Comparison of ENCODE assay signal across 26 cellular contexts in the genomic region with DNA sequence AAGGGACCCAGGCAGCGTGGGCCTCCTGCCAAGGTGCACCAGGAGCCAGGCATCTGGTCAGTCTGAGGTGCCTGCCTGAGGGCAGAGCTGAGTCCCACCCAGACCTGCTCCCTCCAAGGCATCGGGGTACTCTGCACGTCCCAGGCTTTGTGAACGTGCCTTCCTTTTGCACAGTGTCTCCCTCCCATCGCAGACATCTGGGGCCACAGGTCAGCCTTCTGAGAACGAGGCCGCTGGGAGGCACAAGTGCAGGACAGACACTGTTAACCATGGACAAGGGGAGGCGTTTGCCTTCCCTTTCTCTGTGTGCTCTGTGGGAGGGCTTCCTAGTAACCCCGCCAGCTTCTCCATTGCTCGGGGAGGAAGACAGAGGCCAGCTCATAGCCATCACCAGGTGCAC. TPM values are rescaled to one million over a fixed set of nuclear protein-coding genes. Genes with fewer than 3 reads are reported as not detected.
DNase-seq lines count a peak whose midpoint lies in the region; ATAC-seq, FAIRE-seq and TF ChIP-seq lines count a peak whose summit lies in the region.
"Had no signal": no experiment of that assay in that cellular context is flagged by ENCODE, and none has a peak within 500 bp of the region (broad histone marks: within the 10 kb centered on the region; RNA-seq: fewer than 3 reads in every experiment).

No MANE protein-coding gene starts in this region.

- BruUV-seq in HepG2 (replicated peaks; lab: Mats Ljungman, UMichigan) = no TSS peak

- no peaks in the 10 kb centered on the region for H3K9me3 ChIP-seq in HepG2 (ENCODE audit: low read length)
- H3K9me3 ChIP-seq in right lobe of liver = no peaks in the 10 kb centered on the region
- no peaks in the 10 kb centered on the region for H3K9me3 ChIP-seq in NT2/D1 (ENCODE audit: insufficient read depth, low read length)
- H3K9me3 ChIP-seq: Caco-2, SJCRH30 had no signal

- no peaks in the 10 kb centered on the region for H3K79me1 ChIP-seq in mesendoderm (ENCODE audit: low read length)

- no peak for FAIRE-seq in HepG2 (lab: Jason Lieb, UNC)
- FAIRE-seq: A204.1, G401.6, H54, RCC 7860 had no signal

- no peak overlapping the region for H3K18ac ChIP-seq in mesendoderm (ENCODE audit: low read length)

- H2BK15ac ChIP-seq in mesendoderm (replicated peaks; ENCODE audit: low read depth) = no peak overlapping the region

- no peak overlapping the region for H3K27ac ChIP-seq in HepG2 (ENCODE audit: extremely low read length, insufficient read depth, low read length)
- H3K27ac ChIP-seq in right lobe of liver = no peak overlapping the region
- no peak overlapping the region for H3K27ac ChIP-seq in mesendoderm (ENCODE audit: low read depth, low read length)
- H3K27ac ChIP-seq: C4-2B, KMS-11, SJCRH30 had no signal

- TF ChIP-seq EP300 in HepG2 (IDR thresholded peaks at IDR 0.05; ENCODE audit: low read depth in 2 of 2, low read length in 2 of 2) = no peak
- TF ChIP-seq EP300 in HepG2 (CRISPR knock-in tag; IDR thresholded peaks at IDR 0.05; ENCODE audit: borderline replicate concordance) = no peak

- intact Hi-C loops in HepG2 (cut with micrococcal nuclease; ENCODE audit: unreplicated experiment) (no loop called here), right lobe of liver (cut with DNase I) (no loop called here)

- in situ Hi-C loops in HepG2 (cut with HindIII; ENCODE audit: extremely low pct_ligation_motif_present, low pct_unique_long_range_greater_than_20kb) = no loop called here

- no peak for DNase-seq in HepG2 (ENCODE audit: low spot score)
- no peak for DNase-seq in right lobe of liver
- no peak for DNase-seq in NT2/D1 (ENCODE audit: low read depth, low spot score)
- no peak for DNase-seq in mesendoderm
- no peak for DNase-seq in NCI-H1694 (lab: John Stamatoyannopoulos, UW)
- DNase-seq in NCI-H146 (lab: John Stamatoyannopoulos, UW) = no peak
- DNase-seq in activated CD4-positive, alpha-beta T cell treated with anti-CD3 and anti-CD28 coated beads, Interleukin-2, amount 50 U/mL, for 48 hours = no peak
- DNase-seq: AML-193; Caco-2; CD8-positive, alpha-beta T cell; IMR-90; NCI-H1105; NCI-H1436 treated with DMSO at 0.1 percent for 48 hours; NCI-H2029; NCI-H446; NCI-H526; OCI-M1; SJCRH30; T-helper 17 cell had no signal

- H2BK5ac ChIP-seq in mesendoderm (ENCODE audit: low read length) = no peak overlapping the region

- no peak for TF ChIP-seq RAD21 in HepG2 (CRISPR knock-in tag; IDR thresholded peaks at IDR 0.05)

- H3K4me2 ChIP-seq in HepG2 (ENCODE audit: low read depth, low read length) (no peak overlapping the region), mesendoderm (ENCODE audit: low read length) (no peak overlapping the region)
- H3K4me2 ChIP-seq: KMS-11 had no signal

- no peak overlapping the region for H4K8ac ChIP-seq in mesendoderm (ENCODE audit: low read depth, low read length)

- H3K9ac ChIP-seq in HepG2 (ENCODE audit: insufficient read depth, low read depth, low read length) = no peak overlapping the region
- peak overlapping the region; percentile 1 for H3K9ac ChIP-seq in NT2/D1 (ENCODE audit: insufficient read length, low read depth)
- H3K9ac ChIP-seq in mesendoderm (ENCODE audit: low read length) = no peak overlapping the region
- H3K9ac ChIP-seq: KMS-11 had no signal

- H3K36me3 ChIP-seq in HepG2 (replicated peaks in 1 of 2; ENCODE audit: control insufficient read depth in 1 of 2, insufficient read depth in 2 of 2, low read length in 2 of 2) (no peaks in the 10 kb centered on the region), right lobe of liver (no peaks in the 10 kb centered on the region), NT2/D1 (ENCODE audit: insufficient read depth, insufficient read length, low read length) (no peaks in the 10 kb centered on the region), mesendoderm (ENCODE audit: control insufficient read depth, insufficient read depth, low read length) (no peaks in the 10 kb centered on the region)
- H3K36me3 ChIP-seq: SJCRH30 had no signal

- H4K5ac ChIP-seq in mesendoderm (ENCODE audit: low read length) = no peak overlapping the region

- H2AK5ac ChIP-seq in mesendoderm (ENCODE audit: low read length) = no peak overlapping the region

- CTCF ChIA-PET in HepG2 (lab: Yijun Ruan, JAX; ENCODE audit: low intra/inter-chr PET ratio, low total read pairs) = no interaction called here

- POLR2A ChIA-PET in HepG2 (lab: Yijun Ruan, JAX) = no interaction called here

- H3K23ac ChIP-seq in mesendoderm (ENCODE audit: low read length) = peak overlapping the region; percentile 45

- no peak overlapping the region for H3K4ac ChIP-seq in mesendoderm (ENCODE audit: low read depth, low read length)

- H4K20me1 ChIP-seq in HepG2 (ENCODE audit: insufficient read depth, low read length) = no peaks in the 10 kb centered on the region

- H2BK120ac ChIP-seq in mesendoderm (ENCODE audit: low read depth, low read length) = no peak overlapping the region

- H3K79me2 ChIP-seq in HepG2 (ENCODE audit: insufficient read depth, low read length) (no peaks in the 10 kb centered on the region), mesendoderm (ENCODE audit: control insufficient read depth, insufficient read depth, low read length) (no peaks in the 10 kb centered on the region)

- H3K4me1 ChIP-seq in HepG2 (ENCODE audit: insufficient read depth, low read length) (no peaks in the 10 kb centered on the region), right lobe of liver (no peaks in the 10 kb centered on the region), NT2/D1 (ENCODE audit: insufficient read depth, insufficient read length) (peaks cover 15% of the 10 kb centered on the region), mesendoderm (ENCODE audit: control insufficient read depth, low read depth, low read length) (no peaks in the 10 kb centered on the region)
- H3K4me1 ChIP-seq: Caco-2, SJCRH30 had no signal

- no peak overlapping the region for H3K4me3 ChIP-seq in HepG2 (replicated peaks in 1 of 3; ENCODE audit: insufficient read depth in 1 of 3, low read depth in 2 of 3, low read length in 3 of 3)
- H3K4me3 ChIP-seq in right lobe of liver = no peak overlapping the region
- no peak overlapping the region for H3K4me3 ChIP-seq in NT2/D1 (ENCODE audit: insufficient read length, low read depth)
- H3K4me3 ChIP-seq in mesendoderm (ENCODE audit: low read length) = no peak overlapping the region
- H3K4me3 ChIP-seq: SJCRH30 had no signal

- H3K27me3 ChIP-seq in HepG2 (ENCODE audit: control insufficient read depth in 1 of 2, insufficient read depth in 2 of 2, low read length in 2 of 2) = peaks cover 0 to 18% of the 10 kb centered on the region in 2 experiments; a peak in 3 of 5 replicates
- no peaks in the 10 kb centered on the region for H3K27me3 ChIP-seq in right lobe of liver
- no peaks in the 10 kb centered on the region for H3K27me3 ChIP-seq in NT2/D1 (ENCODE audit: insufficient read depth, insufficient read length)
- no peaks in the 10 kb centered on the region for H3K27me3 ChIP-seq in mesendoderm (ENCODE audit: insufficient read depth, low read length, poor library complexity)

- no peak overlapping the region for H2AFZ ChIP-seq in HepG2 (ENCODE audit: low read length)

- TF ChIP-seq POLR2A in HepG2 (IDR thresholded peaks at IDR 0.05; ENCODE audit: insufficient read depth in 1 of 2, low read depth in 2 of 2, low read length in 2 of 2) (no peak), right lobe of liver (IDR thresholded peaks at IDR 0.05) (no peak)

- H3K56ac ChIP-seq in mesendoderm (ENCODE audit: low read length) = peak overlapping the region; percentile 7

- WGBS in HepG2 (ENCODE audit: low lambda C conversion rate) = 14% methylated on average over 10 of the region's 10 CpGs
- no CpG with 5 or more reads among the region's 10 CpGs for WGBS in right lobe of liver (ENCODE audit: insufficient coverage, low coverage, low lambda C conversion rate, missing lambda C conversion rate)
- WGBS in mesendoderm (ENCODE audit: extremely low coverage, insufficient coverage, low lambda C conversion rate) = no CpG with 5 or more reads among the region's 10 CpGs

- TF ChIP-seq CTCF in HepG2 (CRISPR knock-in tag; IDR thresholded peaks at IDR 0.05) (no peak), right lobe of liver (IDR thresholded peaks at IDR 0.05) (no peak)

- ATAC-seq in HepG2 (peak; percentile 55), right lobe of liver (no peak)
- ATAC-seq: CD8-positive, alpha-beta T cell; SK-N-SH treated with all-trans-retinoic acid at 6 μM for 48 hours; T-helper 17 cell had no signal

TF ChIP-seq in HepG2, 621 proteins besides CTCF, POLR2A, EP300 and RAD21 (continues in another document):
- TF ChIP-seq KMT2A (CRISPR knock-in tag; IDR thresholded peaks at IDR 0.05) (no peak), ZNF761 (CRISPR knock-in tag; conservative IDR thresholded peaks at IDR 0.05) (no peak)

RNA-seq across cellular contexts. Expression of gene TFAP2C, which starts 47.6 kb away (rescaled TPM):
- total RNA-seq in HepG2 (2016; rRNA removed; fragmentation: Illumina TruSeq; extraction: Trizol) (not detected in 2 replicates), right lobe of liver (not detected)
- total RNA-seq in HepG2 (2016; cell fraction: cytosol; rRNA removed; fragmentation: Illumina TruSeq; extraction: Trizol; ENCODE audit: low read depth) = not detected in 2 replicates
- not detected in 2 replicates for total RNA-seq in HepG2 (2016; cell fraction: insoluble cytoplasmic fraction; rRNA removed; fragmentation: Illumina TruSeq; extraction: Trizol)
- total RNA-seq in HepG2 (2016; cell fraction: membrane; rRNA removed; fragmentation: Illumina TruSeq; extraction: Trizol) = not detected in 2 replicates
- total RNA-seq in HepG2 (2016; cell fraction: nucleus; rRNA removed; fragmentation: Illumina TruSeq; extraction: Trizol) = not detected in 2 replicates
- not detected in 2 replicates for polyA plus RNA-seq in HepG2 (2011; rRNA removed)
- polyA plus RNA-seq in HepG2 (2011; cell fraction: cytosol; rRNA removed) = not detected in 2 replicates
- not detected in 2 replicates for polyA plus RNA-seq in HepG2 (2011; cell fraction: nucleus; rRNA removed)
- not detected in 2 replicates for polyA plus RNA-seq in HepG2 (2012)
- not detected in 2 replicates for polyA plus RNA-seq in HepG2 (2016; cell fraction: cytosol; fragmentation: Illumina TruSeq; extraction: Trizol; ENCODE audit: low read depth)
- polyA plus RNA-seq in HepG2 (2016; cell fraction: insoluble cytoplasmic fraction; fragmentation: Illumina TruSeq; extraction: Trizol; ENCODE audit: low read depth) = not detected in 2 replicates
- not detected in 2 replicates for polyA plus RNA-seq in HepG2 (2016; cell fraction: membrane; fragmentation: Illumina TruSeq; extraction: Trizol; ENCODE audit: low read depth)
- polyA plus RNA-seq in HepG2 (2016; cell fraction: nucleus; fragmentation: Illumina TruSeq; extraction: Trizol; ENCODE audit: insufficient read depth, low read depth) = not detected in 2 replicates
- polyA minus RNA-seq in HepG2 (2011; rRNA and poly(A)+ RNA removed; ENCODE audit: low replicate concordance) = 7.5 TPM in 1 of 2 replicates, not detected in the other
- not detected in 2 replicates for polyA minus RNA-seq in HepG2 (2011; cell fraction: cytosol; rRNA and poly(A)+ RNA removed)
- polyA minus RNA-seq in HepG2 (2011; cell fraction: nucleus; rRNA and poly(A)+ RNA removed) = not detected in 2 replicates
- polyA plus RNA-seq in mesendoderm (2013, experiment 1 of 2) = 6.7 TPM
- 7.2 TPM for polyA plus RNA-seq in mesendoderm (2013, experiment 2 of 2)
- total RNA-seq: CD8-positive, alpha-beta T cell; SJCRH30; T-helper 17 cell had no signal
